8 cellular contexts compared by ENCODE assay signal in the genomic region with DNA sequence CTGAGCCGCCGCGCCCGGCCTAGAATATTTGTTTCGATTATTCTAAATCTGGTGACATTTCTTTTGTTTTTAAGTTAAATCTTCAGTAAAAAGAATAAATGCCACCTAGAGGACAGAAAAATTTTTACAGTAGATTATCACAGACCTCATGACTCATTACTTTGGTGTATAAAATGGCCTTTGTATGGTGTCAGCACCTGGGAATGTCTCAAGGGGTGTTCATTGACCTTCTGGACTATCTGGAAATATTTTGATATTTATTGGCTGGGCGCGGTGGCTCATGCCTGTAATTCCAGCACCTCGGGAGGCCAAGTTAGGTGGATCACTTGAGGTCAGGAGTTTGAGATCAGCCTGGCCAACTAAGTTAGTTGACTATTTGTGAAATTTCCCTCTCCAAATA. TPM values are rescaled to one million over a fixed set of nuclear protein-coding genes. Genes with fewer than 3 reads are reported as not detected.
DNase-seq lines count a peak whose midpoint lies in the region; TF ChIP-seq lines count a peak whose summit lies in the region.

No MANE protein-coding gene starts in this region.

- H3K27ac ChIP-seq in VCaP, result no peak overlapping the region

- peak; percentile 49 for TF ChIP-seq CTCF in VCaP (conservative IDR thresholded peaks at IDR 0.05)

- peak; percentile 71 for DNase-seq in Daoy (ENCODE audit: low read depth)
- DNase-seq in HT-29 (ENCODE audit: low spot score), result peak; percentile 79
- peak; percentile 63 for DNase-seq in islet precursor cell
- DNase-seq in activated CD8-positive, alpha-beta memory T cell treated with anti-CD3 and anti-CD28 coated beads, Interleukin-2, amount 50 U/mL, for 4 hours, result no peak
- DNase-seq in cerebellum (ENCODE audit: low spot score), result no peak
- no peak for DNase-seq in NCI-H128 (lab: John Stamatoyannopoulos, UW; ENCODE audit: unreplicated experiment)
- DNase-seq in stimulated activated CD4-positive, alpha-beta T cell treated with anti-CD3 and anti-CD28 coated beads, Interleukin-4, amount 100 ng/mL, for 1 hour, result no peak

RNA-seq across cellular contexts. Expression of gene SLC30A6, which starts 30.3 kb away (rescaled TPM):
- total RNA-seq in Daoy (2014; rRNA removed; shearing (Covaris generic)), result 29.2 and 32.9 TPM in 2 replicates
- 11.0 and 11.6 TPM in 2 replicates for total RNA-seq in HT-29 (2014; rRNA removed; shearing (Covaris generic))
- 26.7 TPM for total RNA-seq in cerebellum

Comparison
In these comparisons a context has a peak if more than half of its experiments do, and no peak if none do; other contexts are left out.
1. DNase-seq: peak in Daoy (single experiment), HT-29 (single experiment) and islet precursor cell (single experiment); none in activated CD8-positive, alpha-beta memory T cell treated with anti-CD3 and anti-CD28 coated beads, Interleukin-2, amount 50 U/mL, for 4 hours (single experiment), cerebellum (single experiment), NCI-H128 (single experiment) and stimulated activated CD4-positive, alpha-beta T cell treated with anti-CD3 and anti-CD28 coated beads, Interleukin-4, amount 100 ng/mL, for 1 hour (single experiment).